1 cellular context compared by ENCODE assay signal in the genomic region with DNA sequence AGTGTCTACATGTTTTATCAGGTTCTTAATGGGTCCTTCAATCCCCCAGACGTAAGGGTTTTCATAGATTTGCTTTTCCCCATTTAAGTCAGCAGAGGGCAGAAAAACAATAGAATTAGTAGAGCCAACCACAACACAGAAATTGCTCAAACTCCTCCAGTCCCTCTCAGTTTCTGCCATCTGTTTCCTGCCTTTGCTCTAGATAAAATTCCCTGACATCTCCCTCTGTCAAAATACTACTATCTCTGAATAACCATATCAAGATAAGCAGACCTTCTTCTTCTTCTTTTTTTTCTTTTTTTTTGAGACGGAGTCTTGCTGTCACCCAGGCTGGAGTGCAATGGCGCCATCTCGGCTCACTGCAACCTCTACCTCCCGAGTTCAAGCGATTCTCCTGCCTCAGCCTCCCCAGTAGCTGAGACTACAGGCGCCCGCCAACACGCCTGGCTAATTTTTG.
TF ChIP-seq lines count a peak whose summit lies in the region.
"Not testable (repeated sequence)": the region's sequence is repeated elsewhere in the genome, so short reads cannot be mapped to it uniquely, and the experiment has no call there.

No MANE protein-coding gene starts in this region.

TF ChIP-seq in K562, 482 proteins besides CTCF, POLR2A, EP300 and RAD21 (continued from another document):
- TF ChIP-seq, protein P1, sequence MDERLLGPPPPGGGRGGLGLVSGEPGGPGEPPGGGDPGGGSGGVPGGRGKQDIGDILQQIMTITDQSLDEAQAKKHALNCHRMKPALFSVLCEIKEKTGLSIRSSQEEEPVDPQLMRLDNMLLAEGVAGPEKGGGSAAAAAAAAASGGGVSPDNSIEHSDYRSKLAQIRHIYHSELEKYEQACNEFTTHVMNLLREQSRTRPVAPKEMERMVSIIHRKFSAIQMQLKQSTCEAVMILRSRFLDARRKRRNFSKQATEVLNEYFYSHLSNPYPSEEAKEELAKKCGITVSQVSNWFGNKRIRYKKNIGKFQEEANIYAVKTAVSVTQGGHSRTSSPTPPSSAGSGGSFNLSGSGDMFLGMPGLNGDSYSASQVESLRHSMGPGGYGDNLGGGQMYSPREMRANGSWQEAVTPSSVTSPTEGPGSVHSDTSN (CRISPR knock-in tag; IDR thresholded peaks at IDR 0.05; ENCODE audit: low read depth): not testable (repeated sequence)
- TF ChIP-seq, protein P1 (tag; conservative IDR thresholded peaks at IDR 0.05; ENCODE audit: low read depth): peak; percentile 70
- TF ChIP-seq SMARCE1 (IDR thresholded peaks at IDR 0.05) (peak; percentile 92), TBL1XR1 (IDR thresholded peaks at IDR 0.05; ENCODE audit: low read length in 2 of 2) (peak in 1 of 2 experiments; percentile 82; a peak in 2 of 4 replicates), NCOR1 (IDR thresholded peaks at IDR 0.05) (peak; percentile 91), ZNF766 (CRISPR knock-in tag; conservative IDR thresholded peaks at IDR 0.05) (0 out of 2 replicates have a peak, but pooled peaks have one; percentile 60), GATA2 (CRISPR knock-in tag; IDR thresholded peaks at IDR 0.05) (peak; percentile 84), CCNT2 (IDR thresholded peaks at IDR 0.05; ENCODE audit: borderline replicate concordance, extremely low read depth, insufficient read length, low read depth, low read length) (peak; percentile 83), NEUROD1 (IDR thresholded peaks at IDR 0.05; ENCODE audit: borderline replicate concordance, low read depth, low read length, partially characterized antibody) (peak; percentile 32), LEF1 (IDR thresholded peaks at IDR 0.05) (0 out of 2 replicates have a peak, but pooled peaks have one; percentile 17), ARID1B (IDR thresholded peaks at IDR 0.05) (peak; percentile 97), SOX6 (IDR thresholded peaks at IDR 0.05) (peak; percentile 95), DPF2 (IDR thresholded peaks at IDR 0.05) (peak; percentile 95), NR4A1 (tag; IDR thresholded peaks at IDR 0.05) (0 out of 2 replicates have a peak, but pooled peaks have one; percentile 30), JUND (IDR thresholded peaks at IDR 0.05; ENCODE audit: borderline replicate concordance, low read depth, low read length) (0 out of 2 replicates have a peak, but pooled peaks have one; percentile 22), PYGO2 (tag; IDR thresholded peaks at IDR 0.05) (peak; percentile 70), ZEB2 (IDR thresholded peaks at IDR 0.05) (0 out of 2 replicates have a peak, but pooled peaks have one; percentile 15), MECOM (CRISPR knock-in tag; IDR thresholded peaks at IDR 0.05) (peak; percentile 91), SMARCC2 (IDR thresholded peaks at IDR 0.05; ENCODE audit: low read depth) (peak; percentile 75; the same call in 1 of the 2 replicates), PML (IDR thresholded peaks at IDR 0.05; ENCODE audit: low read length) (peak; percentile 86)
- TF ChIP-seq, protein P2, sequence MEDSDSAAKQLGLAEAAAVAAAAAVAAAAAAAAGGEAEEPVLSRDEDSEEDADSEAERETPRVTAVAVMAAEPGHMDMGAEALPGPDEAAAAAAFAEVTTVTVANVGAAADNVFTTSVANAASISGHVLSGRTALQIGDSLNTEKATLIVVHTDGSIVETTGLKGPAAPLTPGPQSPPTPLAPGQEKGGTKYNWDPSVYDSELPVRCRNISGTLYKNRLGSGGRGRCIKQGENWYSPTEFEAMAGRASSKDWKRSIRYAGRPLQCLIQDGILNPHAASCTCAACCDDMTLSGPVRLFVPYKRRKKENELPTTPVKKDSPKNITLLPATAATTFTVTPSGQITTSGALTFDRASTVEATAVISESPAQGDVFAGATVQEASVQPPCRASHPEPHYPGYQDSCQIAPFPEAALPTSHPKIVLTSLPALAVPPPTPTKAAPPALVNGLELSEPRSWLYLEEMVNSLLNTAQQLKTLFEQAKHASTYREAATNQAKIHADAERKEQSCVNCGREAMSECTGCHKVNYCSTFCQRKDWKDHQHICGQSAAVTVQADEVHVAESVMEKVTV (CRISPR knock-in tag; IDR thresholded peaks at IDR 0.05): peak; percentile 62
- TF ChIP-seq, protein P3, sequence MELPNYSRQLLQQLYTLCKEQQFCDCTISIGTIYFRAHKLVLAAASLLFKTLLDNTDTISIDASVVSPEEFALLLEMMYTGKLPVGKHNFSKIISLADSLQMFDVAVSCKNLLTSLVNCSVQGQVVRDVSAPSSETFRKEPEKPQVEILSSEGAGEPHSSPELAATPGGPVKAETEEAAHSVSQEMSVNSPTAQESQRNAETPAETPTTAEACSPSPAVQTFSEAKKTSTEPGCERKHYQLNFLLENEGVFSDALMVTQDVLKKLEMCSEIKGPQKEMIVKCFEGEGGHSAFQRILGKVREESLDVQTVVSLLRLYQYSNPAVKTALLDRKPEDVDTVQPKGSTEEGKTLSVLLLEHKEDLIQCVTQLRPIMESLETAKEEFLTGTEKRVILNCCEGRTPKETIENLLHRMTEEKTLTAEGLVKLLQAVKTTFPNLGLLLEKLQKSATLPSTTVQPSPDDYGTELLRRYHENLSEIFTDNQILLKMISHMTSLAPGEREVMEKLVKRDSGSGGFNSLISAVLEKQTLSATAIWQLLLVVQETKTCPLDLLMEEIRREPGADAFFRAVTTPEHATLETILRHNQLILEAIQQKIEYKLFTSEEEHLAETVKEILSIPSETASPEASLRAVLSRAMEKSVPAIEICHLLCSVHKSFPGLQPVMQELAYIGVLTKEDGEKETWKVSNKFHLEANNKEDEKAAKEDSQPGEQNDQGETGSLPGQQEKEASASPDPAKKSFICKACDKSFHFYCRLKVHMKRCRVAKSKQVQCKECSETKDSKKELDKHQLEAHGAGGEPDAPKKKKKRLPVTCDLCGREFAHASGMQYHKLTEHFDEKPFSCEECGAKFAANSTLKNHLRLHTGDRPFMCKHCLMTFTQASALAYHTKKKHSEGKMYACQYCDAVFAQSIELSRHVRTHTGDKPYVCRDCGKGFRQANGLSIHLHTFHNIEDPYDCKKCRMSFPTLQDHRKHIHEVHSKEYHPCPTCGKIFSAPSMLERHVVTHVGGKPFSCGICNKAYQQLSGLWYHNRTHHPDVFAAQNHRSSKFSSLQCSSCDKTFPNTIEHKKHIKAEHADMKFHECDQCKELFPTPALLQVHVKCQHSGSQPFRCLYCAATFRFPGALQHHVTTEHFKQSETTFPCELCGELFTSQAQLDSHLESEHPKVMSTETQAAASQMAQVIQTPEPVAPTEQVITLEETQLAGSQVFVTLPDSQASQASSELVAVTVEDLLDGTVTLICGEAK (IDR thresholded peaks at IDR 0.05): 0 out of 2 replicates have a peak, but pooled peaks have one; percentile 25
- TF ChIP-seq, protein P3 (CRISPR knock-in tag; IDR thresholded peaks at IDR 0.05): not testable (repeated sequence)
- TF ChIP-seq, protein P4, sequence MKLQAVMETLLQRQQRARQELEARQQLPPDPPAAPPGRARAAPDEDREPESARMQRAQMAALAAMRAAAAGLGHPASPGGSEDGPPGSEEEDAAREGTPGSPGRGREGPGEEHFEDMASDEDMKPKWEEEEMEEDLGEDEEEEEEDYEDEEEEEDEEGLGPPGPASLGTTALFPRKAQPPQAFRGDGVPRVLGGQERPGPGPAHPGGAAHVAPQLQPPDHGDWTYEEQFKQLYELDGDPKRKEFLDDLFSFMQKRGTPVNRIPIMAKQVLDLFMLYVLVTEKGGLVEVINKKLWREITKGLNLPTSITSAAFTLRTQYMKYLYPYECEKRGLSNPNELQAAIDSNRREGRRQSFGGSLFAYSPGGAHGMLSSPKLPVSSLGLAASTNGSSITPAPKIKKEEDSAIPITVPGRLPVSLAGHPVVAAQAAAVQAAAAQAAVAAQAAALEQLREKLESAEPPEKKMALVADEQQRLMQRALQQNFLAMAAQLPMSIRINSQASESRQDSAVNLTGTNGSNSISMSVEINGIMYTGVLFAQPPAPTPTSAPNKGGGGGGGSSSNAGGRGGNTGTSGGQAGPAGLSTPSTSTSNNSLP (IDR thresholded peaks at IDR 0.05; ENCODE audit: borderline replicate concordance, low read depth, low read length): 0 out of 2 replicates have a peak, but pooled peaks have one; percentile 26
- TF ChIP-seq NR4A1 (CRISPR knock-in tag; IDR thresholded peaks at IDR 0.05); JUND (tag; IDR thresholded peaks at IDR 0.05; ENCODE audit: borderline replicate concordance, low read depth, low read length): not testable (repeated sequence)
- TF ChIP-seq, protein P5, sequence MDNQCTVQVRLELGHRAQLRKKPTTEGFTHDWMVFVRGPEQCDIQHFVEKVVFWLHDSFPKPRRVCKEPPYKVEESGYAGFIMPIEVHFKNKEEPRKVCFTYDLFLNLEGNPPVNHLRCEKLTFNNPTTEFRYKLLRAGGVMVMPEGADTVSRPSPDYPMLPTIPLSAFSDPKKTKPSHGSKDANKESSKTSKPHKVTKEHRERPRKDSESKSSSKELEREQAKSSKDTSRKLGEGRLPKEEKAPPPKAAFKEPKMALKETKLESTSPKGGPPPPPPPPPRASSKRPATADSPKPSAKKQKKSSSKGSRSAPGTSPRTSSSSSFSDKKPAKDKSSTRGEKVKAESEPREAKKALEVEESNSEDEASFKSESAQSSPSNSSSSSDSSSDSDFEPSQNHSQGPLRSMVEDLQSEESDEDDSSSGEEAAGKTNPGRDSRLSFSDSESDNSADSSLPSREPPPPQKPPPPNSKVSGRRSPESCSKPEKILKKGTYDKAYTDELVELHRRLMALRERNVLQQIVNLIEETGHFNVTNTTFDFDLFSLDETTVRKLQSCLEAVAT (IDR thresholded peaks at IDR 0.05): peak in 1 of 2 experiments; percentile 66; a peak in 2 of 4 replicates
TF ChIP-seq in K562: peak in this region for 70; not testable (repeated sequence) for 412.
